1 cellular context compared by ENCODE assay signal in genomic region chr20:5030348-5031205, GRCh38.
TF ChIP-seq lines count a peak whose summit lies in the region.

No MANE protein-coding gene starts in this region.

TF ChIP-seq in GM23338, 12 proteins besides CTCF, POLR2A, EP300 and RAD21 (continued from another document):
- TF ChIP-seq REST (IDR thresholded peaks at IDR 0.05; ENCODE audit: unreplicated experiment) (no peak), STAT1 (IDR thresholded peaks at IDR 0.05; ENCODE audit: unreplicated experiment) (no peak), ZNF331 (CRISPR knock-in tag; IDR thresholded peaks at IDR 0.05; ENCODE audit: low read depth) (no peak), POLR2AphosphoS5 (IDR thresholded peaks at IDR 0.05; ENCODE audit: low read depth) (no peak)
